Comparison of ENCODE assay signal across 9 cellular contexts in the genomic region with DNA sequence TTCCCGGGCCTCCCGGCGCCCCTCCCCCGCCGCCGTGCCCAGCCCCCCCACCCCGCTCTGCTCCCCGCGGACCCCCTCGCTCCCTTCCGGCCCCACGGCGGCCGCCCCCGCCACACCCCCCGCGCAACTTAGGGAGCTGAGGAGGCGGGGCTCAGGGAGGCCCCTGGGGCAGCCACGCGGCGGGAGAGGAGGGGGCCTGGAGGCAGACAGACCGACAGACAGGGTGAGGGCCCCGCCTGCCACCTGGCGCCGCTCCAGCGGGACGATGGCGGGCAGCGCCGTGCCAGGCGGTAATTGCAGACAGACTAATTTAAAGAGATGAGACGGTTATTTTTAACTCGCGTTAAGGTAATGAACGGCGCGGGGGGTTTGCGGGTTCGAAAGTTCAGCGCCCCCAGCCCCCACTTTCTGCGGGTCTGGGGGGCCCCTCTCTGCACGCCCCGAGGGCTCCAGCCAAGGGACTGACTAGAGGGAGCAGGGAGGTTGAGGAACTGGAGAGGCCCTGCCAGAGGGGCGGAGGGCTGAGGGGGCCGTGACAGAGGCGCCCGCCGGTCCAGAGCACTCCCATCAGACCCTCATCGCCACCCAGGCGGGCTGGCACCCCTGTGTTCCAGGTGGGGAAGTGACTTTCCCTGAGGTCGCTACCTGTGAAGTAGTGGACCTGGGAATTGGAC. TPM values are rescaled to one million over a fixed set of nuclear protein-coding genes. Genes with fewer than 3 reads are reported as not detected.
A peak's percentile ranks its signal among the peaks of the same experiment; 100 is the strongest.
DNase-seq lines count a peak whose midpoint lies in the region; ATAC-seq and TF ChIP-seq lines count a peak whose summit lies in the region.
"Had no signal": no experiment of that assay in that cellular context is flagged by ENCODE, and none has a peak within 500 bp of the region (broad histone marks: within the 10 kb centered on the region; RNA-seq: fewer than 3 reads in every experiment).

No MANE protein-coding gene starts in this region.

- no peaks in the 10 kb centered on the region for H3K9me3 Mint-ChIP-seq in activated naive CD8-positive, alpha-beta T cell (ENCODE audit: low read depth)

- H3K4me3 ChIP-seq in GM12875 (ENCODE audit: low read depth, low read length) (peak overlapping the region; percentile 41), lower lobe of right lung (peak overlapping the region; percentile 48), thyroid gland (replicated peaks in 1 of 3) (peak overlapping the region in 2 of 3 donors; percentile 41 to 55)

- 7 to 9% methylated on average over 22 to 25 of the region's 51 CpGs for WGBS in thyroid gland, 2 donors

- H3K36me3 ChIP-seq in lower lobe of right lung (no peaks in the 10 kb centered on the region), thyroid gland (no peaks in the 10 kb centered on the region)

- no peak for TF ChIP-seq POLR2A in thyroid gland (IDR thresholded peaks at IDR 0.05)

- intact Hi-C loops in lower lobe of right lung (cut with DNase I) (no loop called here), thyroid gland (cut with DNase I) (no loop called here)

- H3K4me1 Mint-ChIP-seq in activated naive CD8-positive, alpha-beta T cell (ENCODE audit: low read depth), result peaks cover 16% of the 10 kb centered on the region

- H3K4me3 Mint-ChIP-seq in activated naive CD8-positive, alpha-beta T cell, result peak overlapping the region; percentile 71

- H3K27me3 ChIP-seq in lower lobe of right lung (ENCODE audit: low read depth) (peaks cover 45% of the 10 kb centered on the region), thyroid gland (no peaks in the 10 kb centered on the region)

- H3K4me1 ChIP-seq in lower lobe of right lung (peaks cover 32% of the 10 kb centered on the region), thyroid gland (peaks cover 19 to 43% of the 10 kb centered on the region in 2 donors)

- H3K36me3 Mint-ChIP-seq in activated naive CD8-positive, alpha-beta T cell, result no peaks in the 10 kb centered on the region

- peaks cover 11% of the 10 kb centered on the region for H3K27me3 Mint-ChIP-seq in activated naive CD8-positive, alpha-beta T cell

- DNase-seq in NCI-H226 (peak; percentile 53), lower lobe of right lung (no peak), thyroid gland (peak; percentile 54 to 58), SIG-M5 (lab: John Stamatoyannopoulos, UW) (no peak)
- DNase-seq: IMR-90 had no signal

- TF ChIP-seq CTCF in GM12875 (IDR thresholded peaks at IDR 0.05; ENCODE audit: borderline replicate concordance, insufficient read depth, low read depth, low read length), result no peak
- TF ChIP-seq CTCF in lower lobe of right lung (IDR thresholded peaks at IDR 0.05), result no peak
- no peak for TF ChIP-seq CTCF in thyroid gland (IDR thresholded peaks at IDR 0.05)

- ATAC-seq in lower lobe of right lung, result peak; percentile 20 to 25
- no peak for ATAC-seq in GM21423 (IDR thresholded peaks at IDR 0.05; ENCODE audit: unreplicated experiment)
- no peak for ATAC-seq in HG03432 (IDR thresholded peaks at IDR 0.05; ENCODE audit: unreplicated experiment)

- no peak overlapping the region for H3K27ac Mint-ChIP-seq in activated naive CD8-positive, alpha-beta T cell

- H3K9me3 ChIP-seq in lower lobe of right lung, result no peaks in the 10 kb centered on the region
- no peaks in the 10 kb centered on the region for H3K9me3 ChIP-seq in thyroid gland

- no peak overlapping the region for H3K27ac ChIP-seq in lower lobe of right lung
- peak overlapping the region; percentile 56 to 86 (median 82) for H3K27ac ChIP-seq in thyroid gland

RNA-seq across cellular contexts. Expression of a gene that starts 5.3 kb away (rescaled TPM):
- total RNA-seq in lower lobe of right lung, result 0.92 TPM
- 1 to 10 TPM; 1.1 to 4.2 (median 2.6) TPM for total RNA-seq in thyroid gland
- total RNA-seq: IMR-90 had no signal

Comparison
In these comparisons a context has a peak if more than half of its experiments do, and no peak if none do; other contexts are left out.
1. DNase-seq: peak in NCI-H226 (single experiment) and thyroid gland (2 of 2); none in lower lobe of right lung (single experiment) and SIG-M5 (single experiment).
2. ATAC-seq: peak in lower lobe of right lung (2 of 2); none in GM21423 (single experiment) and HG03432 (single experiment).
3. Peak in every context shown above with its lines, with median percentiles within 50 percentile points of each other: H3K4me3 ChIP-seq.